Comparison of ENCODE assay signal across 1 cellular context in the genomic region with DNA sequence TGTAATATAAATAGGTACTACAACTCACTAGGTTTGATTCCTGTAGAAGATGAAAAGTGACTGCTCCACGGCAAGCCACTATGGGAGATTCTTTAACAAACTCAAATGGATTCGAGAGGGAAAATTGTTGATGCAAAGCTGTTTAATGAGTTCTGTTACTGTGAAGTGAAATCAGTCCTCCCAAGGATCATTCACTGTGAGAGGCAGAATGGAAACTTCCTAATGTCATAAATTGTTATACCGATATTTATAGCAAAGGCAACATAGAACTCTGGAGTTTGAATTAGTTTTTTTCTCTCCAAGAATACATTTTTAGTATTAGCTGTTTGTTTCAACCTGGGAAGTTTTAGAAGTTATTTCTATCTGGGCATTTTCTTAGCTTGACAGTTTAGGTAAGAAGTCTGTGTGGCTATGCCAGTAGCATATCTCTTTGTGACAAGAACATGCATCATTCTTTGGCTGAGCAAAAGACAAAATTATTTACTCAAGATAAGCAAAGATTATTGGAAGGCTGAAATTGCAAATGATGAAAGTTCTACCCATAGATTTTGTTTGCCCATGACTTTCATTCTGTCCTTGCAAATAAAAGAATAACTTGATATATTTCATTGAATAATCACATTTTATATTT.
TF ChIP-seq lines count a peak whose summit lies in the region.

No MANE protein-coding gene starts in this region.

TF ChIP-seq in GM23338, 12 proteins besides CTCF, POLR2A, EP300 and RAD21 (continued from another document):
- no peak for TF ChIP-seq ETS1 (IDR thresholded peaks at IDR 0.05)
- no peak for TF ChIP-seq ZNF114 (CRISPR knock-in tag; IDR thresholded peaks at IDR 0.05)
- no peak for TF ChIP-seq JUNB (IDR thresholded peaks at IDR 0.05; ENCODE audit: unreplicated experiment)
- TF ChIP-seq ZNF331 (CRISPR knock-in tag; IDR thresholded peaks at IDR 0.05; ENCODE audit: low read depth), result no peak
